Comparison of ENCODE assay signal across 8 cellular contexts in the genomic region with DNA sequence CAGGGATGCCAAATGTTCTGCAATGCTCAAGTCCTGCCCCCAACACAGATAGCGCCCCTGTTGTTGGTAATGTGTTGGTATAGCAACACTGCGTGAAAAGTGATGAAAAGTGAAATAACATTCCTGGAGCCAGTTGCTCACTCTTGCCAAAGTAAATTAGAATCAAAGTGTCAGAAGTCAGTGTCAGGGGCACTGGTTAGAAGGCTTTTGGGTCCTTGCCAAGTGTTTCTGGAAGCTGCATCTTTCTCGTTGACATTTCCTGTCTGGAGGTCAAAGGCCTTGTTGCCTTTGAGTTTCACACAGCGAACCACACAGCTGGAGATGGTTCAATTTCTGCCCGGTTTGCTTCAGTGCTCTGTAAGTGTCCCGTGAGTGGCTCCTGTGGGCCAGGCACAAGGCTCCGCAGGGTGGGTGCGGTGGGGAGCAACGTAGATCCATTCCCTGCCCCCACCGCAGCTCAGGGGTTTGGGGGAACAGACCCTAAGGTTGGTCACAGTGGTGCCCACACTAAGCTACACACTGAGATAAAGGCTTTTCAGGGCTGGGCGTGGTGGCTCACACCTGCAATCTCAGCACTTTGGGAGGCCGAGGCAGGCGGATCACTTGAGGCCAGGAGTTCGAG. TPM values are rescaled to one million over a fixed set of nuclear protein-coding genes. Genes with fewer than 3 reads are reported as not detected.
A peak's percentile ranks its signal among the peaks of the same experiment; 100 is the strongest.
DNase-seq lines count a peak whose midpoint lies in the region; ATAC-seq lines count a peak whose summit lies in the region.
"Had no signal": no experiment of that assay in that cellular context is flagged by ENCODE, and none has a peak within 500 bp of the region (broad histone marks: within the 10 kb centered on the region; RNA-seq: fewer than 3 reads in every experiment).

No MANE protein-coding gene starts in this region.

- peak in 4 of 6 experiments; percentile 16 to 69 (median 62) for DNase-seq in stimulated activated naive CD4-positive, alpha-beta T cell (lab: John Stamatoyannopoulos, UW)
- DNase-seq in stimulated activated naive CD4-positive, alpha-beta T cell treated with Interleukin-2 at 50 U/mL for 16 hours (lab: John Stamatoyannopoulos, UW), result no peak
- DNase-seq in dermis microvascular lymphatic vessel endothelial cell (ENCODE audit: low read depth in 2 of 2), result peak; percentile 93 to 99
- no peak for DNase-seq in central memory CD4-positive, alpha-beta T cell
- DNase-seq: activated T-cell treated with anti-CD3 and anti-CD28 coated beads, Interleukin-2, amount 50 U/mL, for 1 hour; GM23248 had no signal

- ATAC-seq in HG03108 (IDR thresholded peaks at IDR 0.05; ENCODE audit: unreplicated experiment) (no peak), GM21576 (IDR thresholded peaks at IDR 0.05; ENCODE audit: unreplicated experiment) (no peak)

RNA-seq across cellular contexts. Expression of a gene that starts 3.6 kb away (rescaled TPM):
- total RNA-seq in dermis microvascular lymphatic vessel endothelial cell, result 3.9 and 4.6 TPM in 2 replicates

RNA-seq across cellular contexts. Expression of a gene that starts 25.6 kb away (rescaled TPM):
- total RNA-seq in dermis microvascular lymphatic vessel endothelial cell, result 3.9 and 6.2 TPM in 2 replicates

RNA-seq across cellular contexts. Expression of a gene that starts 37.1 kb away (rescaled TPM):
- total RNA-seq in dermis microvascular lymphatic vessel endothelial cell, result 9.1 and 14.9 TPM in 2 replicates

RNA-seq across cellular contexts. Expression of a gene that starts 37.4 kb away (rescaled TPM):
- total RNA-seq in dermis microvascular lymphatic vessel endothelial cell, result 138 and 188 TPM in 2 replicates

RNA-seq across cellular contexts. Expression of a gene that starts 47.4 kb away (rescaled TPM):
- 42.4 and 46.0 TPM in 2 replicates for total RNA-seq in dermis microvascular lymphatic vessel endothelial cell

Comparison
In these comparisons a context has a peak if more than half of its experiments do, and no peak if none do; other contexts are left out.
1. DNase-seq: peak in stimulated activated naive CD4-positive, alpha-beta T cell (4 of 6) and dermis microvascular lymphatic vessel endothelial cell (2 of 2); none in stimulated activated naive CD4-positive, alpha-beta T cell treated with Interleukin-2 at 50 U/mL for 16 hours (single experiment) and central memory CD4-positive, alpha-beta T cell (single experiment).